Comparison of ENCODE assay signal across 16 cellular contexts in genomic region chr3:179318876-179319275, GRCh38. TPM values are rescaled to one million over a fixed set of nuclear protein-coding genes. Genes with fewer than 3 reads are reported as not detected.
DNase-seq lines count a peak whose midpoint lies in the region; ATAC-seq and TF ChIP-seq lines count a peak whose summit lies in the region.
"Had no signal": no experiment of that assay in that cellular context is flagged by ENCODE, and none has a peak within 500 bp of the region (broad histone marks: within the 10 kb centered on the region; RNA-seq: fewer than 3 reads in every experiment).

No MANE protein-coding gene starts in this region.

- TF ChIP-seq CTCF in epithelial cell of esophagus (IDR thresholded peaks at IDR 0.05; ENCODE audit: insufficient read depth, low read depth, low read length, missing control alignments) = no peak

- ATAC-seq in GM18498 (IDR thresholded peaks at IDR 0.05; ENCODE audit: unreplicated experiment) = no peak
- ATAC-seq: GM12878, GM23338, HepG2 had no signal

- H3K9me3 Mint-ChIP-seq in activated CD4-positive, alpha-beta T cell treated with anti-CD3 and anti-CD28 coated beads, Interleukin-2, amount 10 ng/mL, durations not matched to agents 24 days and 14 days = no peaks in the 10 kb centered on the region
- H3K9me3 Mint-ChIP-seq: CD8-positive, alpha-beta memory T cell; GM23338 had no signal

- H3K27ac Mint-ChIP-seq in activated CD4-positive, alpha-beta T cell treated with anti-CD3 and anti-CD28 coated beads, Interleukin-2, amount 10 ng/mL, durations not matched to agents 24 days and 14 days = no peak overlapping the region
- H3K27ac Mint-ChIP-seq: CD8-positive, alpha-beta memory T cell; GM23338 had no signal

- no peak overlapping the region for H3K4me3 ChIP-seq in epithelial cell of esophagus (ENCODE audit: low read length)
- H3K4me3 ChIP-seq: BLaER1, GM12878, GM23338 had no signal

- intact Hi-C loops in activated CD4-positive, alpha-beta T cell treated with anti-CD3 and anti-CD28 coated beads, Interleukin-2, amount 10 ng/mL, durations not matched to agents 24 days and 14 days (cut with micrococcal nuclease) = loop anchor here (5.0 kb wide), 1 partner anchor 882 kb away; no protein-coding TSS in a partner anchor

- H3K4me3 Mint-ChIP-seq in activated CD4-positive, alpha-beta T cell treated with anti-CD3 and anti-CD28 coated beads, Interleukin-2, amount 10 ng/mL, durations not matched to agents 24 days and 14 days = no peak overlapping the region
- H3K4me3 Mint-ChIP-seq: GM23338 had no signal

- H3K27me3 Mint-ChIP-seq in activated CD4-positive, alpha-beta T cell treated with anti-CD3 and anti-CD28 coated beads, Interleukin-2, amount 10 ng/mL, durations not matched to agents 24 days and 14 days = peaks cover 9% of the 10 kb centered on the region

- peaks cover 21% of the 10 kb centered on the region for H3K4me1 Mint-ChIP-seq in activated CD4-positive, alpha-beta T cell treated with anti-CD3 and anti-CD28 coated beads, Interleukin-2, amount 10 ng/mL, durations not matched to agents 24 days and 14 days

- H3K36me3 Mint-ChIP-seq in activated CD4-positive, alpha-beta T cell treated with anti-CD3 and anti-CD28 coated beads, Interleukin-2, amount 10 ng/mL, durations not matched to agents 24 days and 14 days (ENCODE audit: low read depth) = no peaks in the 10 kb centered on the region

- DNase-seq in activated CD4-positive, alpha-beta T cell treated with anti-CD3 and anti-CD28 coated beads, Interleukin-2, amount 10 ng/mL, durations not matched to agents 24 days and 14 days = peak; percentile 51
- DNase-seq in activated CD4-positive, alpha-beta T cell treated with anti-CD3 and anti-CD28 coated beads, Interleukin-2, amount 50 U/mL, for 1 hour = no peak
- peak; percentile 45 for DNase-seq in M059J (ENCODE audit: low read depth)
- DNase-seq in epithelial cell of esophagus (ENCODE audit: low read depth) = peak; percentile 72
- DNase-seq in COLO829 (ENCODE audit: low spot score) = no peak
- no peak for DNase-seq in foreskin melanocyte
- DNase-seq: 8988T; AML-193; CD8-positive, alpha-beta memory T cell; DMS53; H7 had no signal

RNA-seq across cellular contexts. Expression of gene ZNF639, which starts 4.0 kb away (rescaled TPM):
- total RNA-seq in activated CD4-positive, alpha-beta T cell treated with anti-CD3 and anti-CD28 coated beads, Interleukin-2, amount 10 ng/mL, durations not matched to agents 24 days and 14 days = 36.7 and 38.1 TPM in 2 replicates
- 71.5 and 87.3 TPM in 2 replicates for total RNA-seq in M059J (2014; rRNA removed; shearing (Covaris generic))

RNA-seq across cellular contexts. Expression of gene MFN1, which starts 28.6 kb away (rescaled TPM):
- 36.2 and 37.0 TPM in 2 replicates for total RNA-seq in activated CD4-positive, alpha-beta T cell treated with anti-CD3 and anti-CD28 coated beads, Interleukin-2, amount 10 ng/mL, durations not matched to agents 24 days and 14 days
- 24.8 and 34.1 TPM in 2 replicates for total RNA-seq in M059J (2014; rRNA removed; shearing (Covaris generic))

Comparison
In these comparisons a context has a peak if more than half of its experiments do, and no peak if none do; other contexts are left out.
1. DNase-seq: peak in activated CD4-positive, alpha-beta T cell treated with anti-CD3 and anti-CD28 coated beads, Interleukin-2, amount 10 ng/mL, durations not matched to agents 24 days and 14 days (single experiment), M059J (single experiment) and epithelial cell of esophagus (single experiment); none in activated CD4-positive, alpha-beta T cell treated with anti-CD3 and anti-CD28 coated beads, Interleukin-2, amount 50 U/mL, for 1 hour (single experiment), COLO829 (single experiment) and foreskin melanocyte (single experiment).